17 cellular contexts compared by ENCODE assay signal in the genomic region with DNA sequence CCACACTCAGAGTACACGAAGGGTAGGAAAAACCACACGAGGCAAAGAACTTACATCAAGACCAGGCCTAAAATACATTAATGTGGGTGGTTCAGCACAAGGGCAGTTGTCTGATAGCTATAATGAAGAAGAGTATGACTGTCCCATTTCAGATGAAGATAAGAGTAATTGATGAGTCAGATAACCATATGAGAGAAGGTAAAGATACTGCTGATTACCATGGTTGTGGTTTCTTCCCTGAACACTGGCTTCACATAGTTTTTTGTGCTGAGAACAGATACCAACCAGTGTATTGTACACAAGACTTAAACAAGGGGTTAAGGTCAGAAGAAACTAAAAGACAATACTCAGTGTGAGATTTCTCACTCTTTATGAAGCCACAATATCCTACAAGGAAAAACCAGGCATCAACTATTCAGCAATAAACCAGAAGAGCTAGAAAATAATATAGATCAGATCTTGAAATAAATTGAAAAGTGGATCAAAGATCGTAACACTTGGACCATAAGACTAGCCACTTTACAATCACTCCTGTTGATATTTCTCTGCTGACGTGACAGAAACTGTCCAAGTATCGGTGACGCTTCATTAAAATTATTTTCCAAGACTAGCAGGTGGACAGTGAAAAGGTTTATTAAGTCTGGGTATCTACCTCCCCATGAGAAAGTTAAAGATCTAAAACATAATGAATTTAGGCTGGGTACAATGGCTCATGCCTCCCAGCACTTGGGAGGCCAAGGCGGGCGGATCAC. TPM values are rescaled to one million over a fixed set of nuclear protein-coding genes. Genes with fewer than 3 reads are reported as not detected.
A peak's percentile ranks its signal among the peaks of the same experiment; 100 is the strongest.
DNase-seq lines count a peak whose midpoint lies in the region; ATAC-seq and TF ChIP-seq lines count a peak whose summit lies in the region.
"Had no signal": no experiment of that assay in that cellular context is flagged by ENCODE, and none has a peak within 500 bp of the region (broad histone marks: within the 10 kb centered on the region; RNA-seq: fewer than 3 reads in every experiment).

No MANE protein-coding gene starts in this region.

- H3K27me3 ChIP-seq in adrenal gland (no peaks in the 10 kb centered on the region), psoas muscle (ENCODE audit: insufficient read depth in 3 of 3, low read length in 2 of 3) (no peaks in the 10 kb centered on the region), suprapubic skin (no peaks in the 10 kb centered on the region)
- H3K27me3 ChIP-seq: neutrophil, SJCRH30, tibial artery had no signal

- H3K9me3 ChIP-seq in adrenal gland (replicated peaks in 1 of 3) (no peaks in the 10 kb centered on the region), psoas muscle (no peaks in the 10 kb centered on the region), suprapubic skin (no peaks in the 10 kb centered on the region)
- H3K9me3 ChIP-seq: neutrophil, tibial artery had no signal

- peaks cover 28% of the 10 kb centered on the region for H3K36me3 Mint-ChIP-seq in activated T-helper 1 cell treated with anti-CD3 and anti-CD28 coated beads, Interleukin-12 subunit alpha, Interleukin-12 subunit beta, Interleukin-2, Interleukin-4 antibody, amounts not matched to agents 30 ng/mL and 10 ng/mL and 1 ng/mL, durations not matched to agents 14 hours and 24 hours and 36 hours (ENCODE audit: low read depth)
- H3K36me3 Mint-ChIP-seq in mesothelial cell of epicardium, result peaks cover 15% of the 10 kb centered on the region

- peak overlapping the region in 1 of 5 donors; percentile 0 for H3K27ac ChIP-seq in adrenal gland
- no peak overlapping the region for H3K27ac ChIP-seq in psoas muscle
- no peak overlapping the region for H3K27ac ChIP-seq in suprapubic skin
- H3K27ac ChIP-seq: neutrophil, SJCRH30, tibial artery had no signal

- TF ChIP-seq POLR2A in adrenal gland (IDR thresholded peaks at IDR 0.05) (no peak), suprapubic skin (IDR thresholded peaks at IDR 0.05) (no peak)

- H3K4me3 ChIP-seq in adrenal gland, result no peak overlapping the region
- H3K4me3 ChIP-seq in psoas muscle, result no peak overlapping the region
- no peak overlapping the region for H3K4me3 ChIP-seq in suprapubic skin
- H3K4me3 ChIP-seq: SJCRH30, tibial artery had no signal

- H3K27ac Mint-ChIP-seq in activated T-helper 1 cell treated with anti-CD3 and anti-CD28 coated beads, Interleukin-12 subunit alpha, Interleukin-12 subunit beta, Interleukin-2, Interleukin-4 antibody, amounts not matched to agents 30 ng/mL and 10 ng/mL and 1 ng/mL, durations not matched to agents 14 hours and 24 hours and 36 hours, result peak overlapping the region; percentile 40
- peak overlapping the region; percentile 73 for H3K27ac Mint-ChIP-seq in mesothelial cell of epicardium

- peak; percentile 62 for DNase-seq in COLO829 (ENCODE audit: low spot score)
- peak; percentile 15 for DNase-seq in LHCN-M2 (ENCODE audit: low read depth)
- no peak for DNase-seq in activated T-helper 1 cell treated with anti-CD3 and anti-CD28 coated beads, Interleukin-12 subunit alpha, Interleukin-12 subunit beta, Interleukin-2, Interleukin-4 antibody, amounts not matched to agents 30 ng/mL and 10 ng/mL and 1 ng/mL, durations not matched to agents 14 hours and 24 hours and 36 hours (ENCODE audit: low spot score)
- no peak for DNase-seq in mesothelial cell of epicardium (ENCODE audit: low spot score in 2 of 2, unreplicated experiment in 2 of 2)
- no peak for DNase-seq in adrenal gland
- DNase-seq in psoas muscle, result no peak
- no peak for DNase-seq in OCI-M1 (lab: John Stamatoyannopoulos, UW)
- no peak for DNase-seq in suprapubic skin (ENCODE audit: low spot score in 2 of 2)
- DNase-seq: activated effector memory CD4-positive, alpha-beta T cell treated with Interleukin-2 at 50 U/mL for 16 hours; Calu3; left ventricle myocardium superior; NCI-H187; SJCRH30; tibial artery had no signal

- no peaks in the 10 kb centered on the region for H3K9me3 Mint-ChIP-seq in activated T-helper 1 cell treated with anti-CD3 and anti-CD28 coated beads, Interleukin-12 subunit alpha, Interleukin-12 subunit beta, Interleukin-2, Interleukin-4 antibody, amounts not matched to agents 30 ng/mL and 10 ng/mL and 1 ng/mL, durations not matched to agents 14 hours and 24 hours and 36 hours
- no peaks in the 10 kb centered on the region for H3K9me3 Mint-ChIP-seq in mesothelial cell of epicardium
- H3K9me3 Mint-ChIP-seq: central memory CD8-positive, alpha-beta T cell had no signal

- H3K36me3 ChIP-seq in adrenal gland (replicated peaks in 1 of 2) (no peaks in the 10 kb centered on the region), psoas muscle (ENCODE audit: insufficient read depth in 1 of 2, low read depth in 1 of 2) (no peaks in the 10 kb centered on the region), suprapubic skin (no peaks in the 10 kb centered on the region)
- H3K36me3 ChIP-seq: neutrophil, tibial artery had no signal

- intact Hi-C loops in activated T-helper 1 cell treated with anti-CD3 and anti-CD28 coated beads, Interleukin-12 subunit alpha, Interleukin-12 subunit beta, Interleukin-2, Interleukin-4 antibody, amounts not matched to agents 30 ng/mL and 10 ng/mL and 1 ng/mL, durations not matched to agents 14 hours and 24 hours and 36 hours (cut with micrococcal nuclease), result loop anchor here (2.0 kb wide), 1 partner anchor 18 kb away; no protein-coding TSS in a partner anchor
- intact Hi-C loops in adrenal gland (cut with DNase I), result no loop called here
- intact Hi-C loops in psoas muscle (cut with DNase I), result loop anchor here in 1 of 2 donors (10.0 kb wide), 1 partner anchor 52 kb away; no protein-coding TSS in a partner anchor

- no peak for ATAC-seq in psoas muscle
- ATAC-seq: esophagus mucosa, left ventricle myocardium superior had no signal

- TF ChIP-seq CTCF in mesothelial cell of epicardium (IDR thresholded peaks at IDR 0.05; ENCODE audit: unreplicated experiment), result no peak
- TF ChIP-seq CTCF in adrenal gland (IDR thresholded peaks at IDR 0.05), result no peak
- TF ChIP-seq CTCF in psoas muscle (IDR thresholded peaks at IDR 0.05), result no peak
- no peak for TF ChIP-seq CTCF in suprapubic skin (IDR thresholded peaks at IDR 0.05)

- H3K4me1 ChIP-seq in adrenal gland (replicated peaks in 1 of 2) (peaks cover 13 to 65% of the 10 kb centered on the region in 2 donors), psoas muscle (peaks cover 68% of the 10 kb centered on the region), suprapubic skin (peaks cover 28% of the 10 kb centered on the region)

- H3K27me3 Mint-ChIP-seq in activated T-helper 1 cell treated with anti-CD3 and anti-CD28 coated beads, Interleukin-12 subunit alpha, Interleukin-12 subunit beta, Interleukin-2, Interleukin-4 antibody, amounts not matched to agents 30 ng/mL and 10 ng/mL and 1 ng/mL, durations not matched to agents 14 hours and 24 hours and 36 hours (ENCODE audit: insufficient read depth), result no peaks in the 10 kb centered on the region
- no peaks in the 10 kb centered on the region for H3K27me3 Mint-ChIP-seq in mesothelial cell of epicardium (ENCODE audit: low read depth)
- H3K27me3 Mint-ChIP-seq: central memory CD8-positive, alpha-beta T cell had no signal

- 82 to 90% (median 83%) methylated on average over 8 of the region's 8 CpGs for WGBS in adrenal gland, 4 donors
- 80 to 89% (median 84%) methylated on average over 8 of the region's 8 CpGs for WGBS in psoas muscle, 3 donors
- 86% methylated on average over 8 of the region's 8 CpGs for WGBS in suprapubic skin

- peaks cover 36% of the 10 kb centered on the region for H3K4me1 Mint-ChIP-seq in activated T-helper 1 cell treated with anti-CD3 and anti-CD28 coated beads, Interleukin-12 subunit alpha, Interleukin-12 subunit beta, Interleukin-2, Interleukin-4 antibody, amounts not matched to agents 30 ng/mL and 10 ng/mL and 1 ng/mL, durations not matched to agents 14 hours and 24 hours and 36 hours (ENCODE audit: low read depth)
- H3K4me1 Mint-ChIP-seq in mesothelial cell of epicardium, result peaks cover 44% of the 10 kb centered on the region

- TF ChIP-seq EP300 in suprapubic skin (IDR thresholded peaks at IDR 0.05), result no peak

- H3K4me3 Mint-ChIP-seq in activated T-helper 1 cell treated with anti-CD3 and anti-CD28 coated beads, Interleukin-12 subunit alpha, Interleukin-12 subunit beta, Interleukin-2, Interleukin-4 antibody, amounts not matched to agents 30 ng/mL and 10 ng/mL and 1 ng/mL, durations not matched to agents 14 hours and 24 hours and 36 hours, result peak overlapping the region; percentile 7
- H3K4me3 Mint-ChIP-seq in mesothelial cell of epicardium, result no peak overlapping the region
- H3K4me3 Mint-ChIP-seq: central memory CD8-positive, alpha-beta T cell had no signal

RNA-seq across cellular contexts. Expression of a gene that starts 28.6 kb away (rescaled TPM):
- 40.8 and 50.3 TPM in 2 replicates for total RNA-seq in LHCN-M2 (2014; rRNA removed)
- polyA plus RNA-seq in LHCN-M2 (2012), result 30.3 TPM
- 130 and 132 TPM in 2 replicates for total RNA-seq in activated T-helper 1 cell treated with anti-CD3 and anti-CD28 coated beads, Interleukin-12 subunit alpha, Interleukin-12 subunit beta, Interleukin-2, Interleukin-4 antibody, amounts not matched to agents 30 ng/mL and 10 ng/mL and 1 ng/mL, durations not matched to agents 14 hours and 24 hours and 36 hours
- total RNA-seq in mesothelial cell of epicardium, result 244 to 253 TPM (median 250 TPM) in 3 replicates
- 100 to 1,000 TPM in 5 of 8 donors, 10 to 100 TPM in 3; 72.0 to 167 (median 105) TPM for total RNA-seq in adrenal gland
- 10 to 100 TPM; 22.6 to 57.8 (median 35.0) TPM for polyA plus RNA-seq in adrenal gland
- total RNA-seq in psoas muscle, result 10 to 100 TPM; 80.0 to 93.4 (median 81.7) TPM
- 10 to 100 TPM; 16.8 to 38.8 (median 21.2) TPM for polyA plus RNA-seq in psoas muscle
- total RNA-seq in suprapubic skin, result 100 to 1,000 TPM; 100 to 132 (median 110) TPM

Comparison
In these comparisons a context has a peak if more than half of its experiments do, and no peak if none do; other contexts are left out.
1. DNase-seq: peak in COLO829 (single experiment) and LHCN-M2 (single experiment); none in activated T-helper 1 cell treated with anti-CD3 and anti-CD28 coated beads, Interleukin-12 subunit alpha, Interleukin-12 subunit beta, Interleukin-2, Interleukin-4 antibody, amounts not matched to agents 30 ng/mL and 10 ng/mL and 1 ng/mL, durations not matched to agents 14 hours and 24 hours and 36 hours (single experiment), mesothelial cell of epicardium (0 of 2), adrenal gland (0 of 7), psoas muscle (0 of 2), OCI-M1 (single experiment) and suprapubic skin (0 of 2).